In genomic region chr5:95878417-95879323, GRCh38 we compare ENCODE assay signal across 14 cellular contexts. TPM values are rescaled to one million over a fixed set of nuclear protein-coding genes. Genes with fewer than 3 reads are reported as not detected.
DNase-seq lines count a peak whose midpoint lies in the region; ATAC-seq and TF ChIP-seq lines count a peak whose summit lies in the region.
"Had no signal": no experiment of that assay in that cellular context is flagged by ENCODE, and none has a peak within 500 bp of the region (broad histone marks: within the 10 kb centered on the region; RNA-seq: fewer than 3 reads in every experiment).

No MANE protein-coding gene starts in this region.

- H3K27me3 Mint-ChIP-seq in Caco-2 (ENCODE audit: insufficient read depth, unreplicated experiment), result no peaks in the 10 kb centered on the region
- H3K27me3 Mint-ChIP-seq in natural killer cell (ENCODE audit: low read depth in 2 of 2), result peaks cover 0 to 12% of the 10 kb centered on the region in 2 donors
- H3K27me3 Mint-ChIP-seq: naive thymus-derived CD4-positive, alpha-beta T cell had no signal

- H3K9me3 ChIP-seq in Caco-2, result no peaks in the 10 kb centered on the region
- H3K9me3 ChIP-seq in PC-9 (ENCODE audit: insufficient read depth, low read depth), result no peaks in the 10 kb centered on the region
- H3K9me3 ChIP-seq: esophagus squamous epithelium had no signal

- CTCF ChIA-PET in Caco-2 (lab: Charles Lee), result interaction anchor here (0.5 to 2.3 kb wide), 5 partner anchors 14 to 459 kb away, joined by 3 to 9 read pairs (median 4); no protein-coding TSS in a partner anchor
- CTCF ChIA-PET in PC-9 (lab: Charles Lee), result no interaction called here

- H3K4me1 ChIP-seq in Caco-2 (peaks cover 43% of the 10 kb centered on the region), PC-9 (replicated peaks; ENCODE audit: insufficient read depth) (peaks cover 10% of the 10 kb centered on the region)

- BruUV-seq in Caco-2 (replicated peaks; lab: Mats Ljungman, UMichigan) (no TSS peak), PC-9 (replicated peaks; lab: Mats Ljungman, UMichigan) (no TSS peak)

- POLR2A ChIA-PET in Caco-2 (lab: Charles Lee), result interaction anchor here (1.5 to 1.8 kb wide), 2 partner anchors 14 to 108 kb away, joined by 3 to 10 read pairs; no protein-coding TSS in a partner anchor
- POLR2A ChIA-PET in PC-9 (lab: Charles Lee; ENCODE audit: unreplicated experiment), result interaction anchor here (0.6 kb wide), 1 partner anchor 1057 kb away, joined by 5 read pairs; the partner anchor contains the start of gene LNPEP

- no peak overlapping the region for H3K4me2 ChIP-seq in PC-9

- TF ChIP-seq CTCF in Caco-2 (IDR thresholded peaks at IDR 0.05; ENCODE audit: insufficient read depth in 1 of 2, low read depth in 1 of 2, low read length in 1 of 2, severe bottlenecking in 1 of 2, unreplicated experiment in 1 of 2) (no peak), PC-9 (conservative IDR thresholded peaks at IDR 0.05) (no peak), natural killer cell (IDR thresholded peaks at IDR 0.05) (no peak)

- H3K27ac Mint-ChIP-seq in Caco-2 (ENCODE audit: unreplicated experiment) (peak overlapping the region; percentile 80), natural killer cell (no peak overlapping the region)
- H3K27ac Mint-ChIP-seq: activated naive CD4-positive, alpha-beta T cell treated with anti-CD3 and anti-CD28 coated beads, Interleukin-2, amount 10 ng/mL, durations not matched to agents 7 days and 5 days; CD4-positive, CD25-positive, alpha-beta regulatory T cell had no signal

- DNase-seq in Caco-2, result peak; percentile 72 to 82
- DNase-seq in NCI-H69 (lab: John Stamatoyannopoulos, UW), result peak; percentile 78
- DNase-seq in left colon, result no peak
- DNase-seq in PC-9, result no peak
- no peak for DNase-seq in natural killer cell
- no peak for DNase-seq in iPS-NIHi11 (ENCODE audit: low spot score)
- DNase-seq in NK-92 (lab: John Stamatoyannopoulos, UW; ENCODE audit: unreplicated experiment), result no peak
- DNase-seq: activated naive CD4-positive, alpha-beta T cell treated with anti-CD3 and anti-CD28 coated beads, Interleukin-2, amount 10 ng/mL, durations not matched to agents 7 days and 5 days; CD4-positive, CD25-positive, alpha-beta regulatory T cell; esophagus squamous epithelium; KG1; naive thymus-derived CD4-positive, alpha-beta T cell; NCI-H1930 had no signal

- no peaks in the 10 kb centered on the region for H3K9me2 ChIP-seq in PC-9 (ENCODE audit: insufficient read depth)

- H3K9me3 Mint-ChIP-seq in Caco-2 (ENCODE audit: unreplicated experiment) (no peaks in the 10 kb centered on the region), natural killer cell (no peaks in the 10 kb centered on the region)
- H3K9me3 Mint-ChIP-seq: activated naive CD4-positive, alpha-beta T cell treated with anti-CD3 and anti-CD28 coated beads, Interleukin-2, amount 10 ng/mL, durations not matched to agents 7 days and 5 days; CD4-positive, CD25-positive, alpha-beta regulatory T cell had no signal

- H3K4me3 ChIP-seq in Caco-2 (ENCODE audit: low read depth, low read length) (no peak overlapping the region), PC-9 (no peak overlapping the region)
- H3K4me3 ChIP-seq: esophagus squamous epithelium had no signal

- peaks cover 16% of the 10 kb centered on the region for H3K36me3 Mint-ChIP-seq in Caco-2 (ENCODE audit: insufficient read depth, unreplicated experiment)
- no peaks in the 10 kb centered on the region for H3K36me3 Mint-ChIP-seq in natural killer cell
- H3K36me3 Mint-ChIP-seq: activated naive CD4-positive, alpha-beta T cell treated with anti-CD3 and anti-CD28 coated beads, Interleukin-2, amount 10 ng/mL, durations not matched to agents 7 days and 5 days; CD4-positive, CD25-positive, alpha-beta regulatory T cell had no signal

- H3K27ac ChIP-seq in PC-9, result no peak overlapping the region

- H3K79me2 ChIP-seq in PC-9 (ENCODE audit: low read depth), result no peaks in the 10 kb centered on the region

- H3K36me3 ChIP-seq in Caco-2 (ENCODE audit: control insufficient read depth, insufficient read depth, low read length) (no peaks in the 10 kb centered on the region), PC-9 (ENCODE audit: low read depth) (no peaks in the 10 kb centered on the region)
- H3K36me3 ChIP-seq: esophagus squamous epithelium had no signal

- peaks cover 11% of the 10 kb centered on the region for H3F3A ChIP-seq in PC-9 (ENCODE audit: insufficient read depth, low read depth)

- no peaks in the 10 kb centered on the region for H3K27me3 ChIP-seq in Caco-2 (replicated peaks; ENCODE audit: control insufficient read depth, insufficient read depth, low read length)
- no peaks in the 10 kb centered on the region for H3K27me3 ChIP-seq in PC-9 (ENCODE audit: insufficient read depth, low read depth)
- H3K27me3 ChIP-seq: esophagus squamous epithelium had no signal

- no peaks in the 10 kb centered on the region for H4K20me1 ChIP-seq in PC-9 (ENCODE audit: insufficient read depth)

- H2AFZ ChIP-seq in PC-9, result no peak overlapping the region

- H3K4me3 Mint-ChIP-seq in Caco-2 (ENCODE audit: unreplicated experiment) (peak overlapping the region; percentile 17), natural killer cell (no peak overlapping the region)
- H3K4me3 Mint-ChIP-seq: activated naive CD4-positive, alpha-beta T cell treated with anti-CD3 and anti-CD28 coated beads, Interleukin-2, amount 10 ng/mL, durations not matched to agents 7 days and 5 days; CD4-positive, CD25-positive, alpha-beta regulatory T cell; naive thymus-derived CD4-positive, alpha-beta T cell had no signal

- intact Hi-C loops in Caco-2 (cut with micrococcal nuclease; ENCODE audit: unreplicated experiment), result loop anchor here (1.0 to 5.0 kb wide), 2 partner anchors 13 to 84 kb away; partner anchors contain the start of gene ELL2
- intact Hi-C loops in left colon (cut with DNase I, micrococcal nuclease), result no loop called here
- intact Hi-C loops in PC-9 (cut with micrococcal nuclease; ENCODE audit: unreplicated experiment), result no loop called here
- intact Hi-C loops in natural killer cell (cut with micrococcal nuclease), result no loop called here

- H3K4me1 Mint-ChIP-seq in Caco-2 (ENCODE audit: low read depth, unreplicated experiment), result peaks cover 35% of the 10 kb centered on the region
- H3K4me1 Mint-ChIP-seq in natural killer cell, result no peaks in the 10 kb centered on the region
- H3K4me1 Mint-ChIP-seq: activated naive CD4-positive, alpha-beta T cell treated with anti-CD3 and anti-CD28 coated beads, Interleukin-2, amount 10 ng/mL, durations not matched to agents 7 days and 5 days; naive thymus-derived CD4-positive, alpha-beta T cell had no signal

- ATAC-seq in GM19455 (IDR thresholded peaks at IDR 0.05; ENCODE audit: unreplicated experiment), result peak; percentile 52
- peak; percentile 78 for ATAC-seq in left colon
- no peak for ATAC-seq in natural killer cell
- ATAC-seq: naive thymus-derived CD4-positive, alpha-beta T cell had no signal

RNA-seq across cellular contexts. Expression of gene GLRX, which starts 56.1 kb away (rescaled TPM):
- total RNA-seq in Caco-2 (2022), result 17.9 and 26.4 TPM in 2 replicates
- total RNA-seq in left colon, result 10 to 100 TPM; 82.4 to 91.9 TPM
- 23.0 and 25.5 TPM in 2 replicates for total RNA-seq in PC-9 (2021)
- 100 to 1,000 TPM in 1 of 3 donors, 10 to 100 TPM in 2; 59.2 to 102 (median 62.5) TPM for total RNA-seq in natural killer cell

Comparison
In these comparisons a context has a peak if more than half of its experiments do, and no peak if none do; other contexts are left out.
1. DNase-seq: peak in Caco-2 (2 of 2) and NCI-H69 (single experiment); none in left colon (0 of 2), PC-9 (0 of 2), natural killer cell (single experiment), iPS-NIHi11 (single experiment) and NK-92 (single experiment).
2. ATAC-seq: peak in GM19455 (single experiment) and left colon (single experiment); none in natural killer cell (0 of 3).